ENCODE assay signal across 8 cellular contexts in genomic region chr4:122178961-122179360, GRCh38.
"Had no signal": no experiment of that assay in that cellular context is flagged by ENCODE, and none has a peak within 500 bp of the region (broad histone marks: within the 10 kb centered on the region; RNA-seq: fewer than 3 reads in every experiment).

No MANE protein-coding gene starts in this region.

- H3K27ac ChIP-seq: GM23248 had no signal

- H3K4me3 ChIP-seq: GM23248, GM23338, HAP-1 had no signal

- H3K9me3 ChIP-seq: HAP-1 had no signal

- H2AFZ ChIP-seq: GM23248, GM23338 had no signal

- H3K9ac ChIP-seq: GM23248 had no signal

- H3K4me2 ChIP-seq: GM23338 had no signal

- DNase-seq: GM23248, GOT3, H7, H9, HCEC 1CT, HFFc6 had no signal

- H3K4me1 ChIP-seq: HAP-1 had no signal
